19 cellular contexts compared by ENCODE assay signal in genomic region chr5:95317085-95317484, GRCh38. TPM values are rescaled to one million over a fixed set of nuclear protein-coding genes. Genes with fewer than 3 reads are reported as not detected.
DNase-seq lines count a peak whose midpoint lies in the region; ATAC-seq and TF ChIP-seq lines count a peak whose summit lies in the region.
"Had no signal": no experiment of that assay in that cellular context is flagged by ENCODE, and none has a peak within 500 bp of the region (broad histone marks: within the 10 kb centered on the region; RNA-seq: fewer than 3 reads in every experiment).

No MANE protein-coding gene starts in this region.

- H3K27ac Mint-ChIP-seq in endodermal cell, result no peak overlapping the region
- H3K27ac Mint-ChIP-seq: activated naive CD8-positive, alpha-beta T cell treated with anti-CD3 and anti-CD28 coated beads, Interleukin-2, amount 10 ng/mL, durations not matched to agents 7 days and 5 days had no signal

- no peak overlapping the region for H3K4me3 Mint-ChIP-seq in endodermal cell
- H3K4me3 Mint-ChIP-seq: activated naive CD8-positive, alpha-beta T cell treated with anti-CD3 and anti-CD28 coated beads, Interleukin-2, amount 10 ng/mL, durations not matched to agents 7 days and 5 days had no signal

- TF ChIP-seq CTCF in RWPE2 (IDR thresholded peaks at IDR 0.05; ENCODE audit: poor library complexity, severe bottlenecking) (peak; percentile 17), endodermal cell (conservative IDR thresholded peaks at IDR 0.05) (peak; percentile 81), retinal pigment epithelial cell (conservative IDR thresholded peaks at IDR 0.05; ENCODE audit: low read depth, low read length) (peak; percentile 52)

- H3K4me1 Mint-ChIP-seq in endodermal cell, result no peaks in the 10 kb centered on the region
- H3K4me1 Mint-ChIP-seq: activated naive CD8-positive, alpha-beta T cell treated with anti-CD3 and anti-CD28 coated beads, Interleukin-2, amount 10 ng/mL, durations not matched to agents 7 days and 5 days had no signal

- H3K4me3 ChIP-seq in H7 (ENCODE audit: insufficient read depth, low read depth, low read length) (no peak overlapping the region), RWPE2 (ENCODE audit: severe bottlenecking) (no peak overlapping the region), endodermal cell (ENCODE audit: low read length) (no peak overlapping the region), retinal pigment epithelial cell (ENCODE audit: low read length) (no peak overlapping the region)
- H3K4me3 ChIP-seq: breast epithelium, GM12878, lung, MG63, vagina had no signal

- no peak overlapping the region for H3K27ac ChIP-seq in RWPE2 (ENCODE audit: poor library complexity, severe bottlenecking)
- no peak overlapping the region for H3K27ac ChIP-seq in endodermal cell (ENCODE audit: low read depth, low read length)
- H3K27ac ChIP-seq: breast epithelium, vagina had no signal

- H3K27me3 Mint-ChIP-seq in endodermal cell (ENCODE audit: insufficient read depth), result no peaks in the 10 kb centered on the region

- WGBS in endodermal cell (ENCODE audit: insufficient coverage in 1 of 2, insufficient read length in 1 of 2), 2 experiments, result 66 to 78% methylated on average over 2 of the region's 2 CpGs

- ATAC-seq in RWPE2 (ENCODE audit: low read depth), result no peak
- no peak for ATAC-seq in GM18861 (IDR thresholded peaks at IDR 0.05; ENCODE audit: unreplicated experiment)
- ATAC-seq: GM12878 had no signal

- H3K9ac ChIP-seq in endodermal cell (ENCODE audit: extremely low read depth, low read length, poor library complexity, severe bottlenecking), result no peak overlapping the region

- H3K27me3 ChIP-seq in H7 (ENCODE audit: control insufficient read depth, insufficient read depth, low read length) (no peaks in the 10 kb centered on the region), RWPE2 (ENCODE audit: insufficient read depth, poor library complexity, severe bottlenecking) (no peaks in the 10 kb centered on the region), endodermal cell (ENCODE audit: control insufficient read depth, insufficient read depth, low read length, poor library complexity, severe bottlenecking) (no peaks in the 10 kb centered on the region)
- H3K27me3 ChIP-seq: breast epithelium, vagina had no signal

- no peaks in the 10 kb centered on the region for H3K9me3 ChIP-seq in RWPE2 (ENCODE audit: severe bottlenecking)
- H3K9me3 ChIP-seq in endodermal cell (ENCODE audit: control insufficient read depth, low read length), result no peaks in the 10 kb centered on the region
- H3K9me3 ChIP-seq: breast epithelium, MG63, vagina had no signal

- H3K4me1 ChIP-seq in RWPE2 (ENCODE audit: insufficient read depth, poor library complexity, severe bottlenecking) (no peaks in the 10 kb centered on the region), endodermal cell (ENCODE audit: control insufficient read depth, insufficient read depth, low read length) (no peaks in the 10 kb centered on the region)
- H3K4me1 ChIP-seq: breast epithelium, vagina had no signal

- peak; percentile 8 for DNase-seq in H7
- DNase-seq in RWPE2 (ENCODE audit: low spot score), result no peak
- peak; percentile 66 for DNase-seq in endodermal cell
- no peak for DNase-seq in retinal pigment epithelial cell (ENCODE audit: low read depth)
- DNase-seq in OCI-M1 (lab: John Stamatoyannopoulos, UW), result no peak
- DNase-seq in amniotic stem cell (lab: John Stamatoyannopoulos, UW), result no peak
- DNase-seq: activated CD4-positive, alpha-beta T cell treated with anti-CD3 and anti-CD28 coated beads for 1 hour; activated naive CD8-positive, alpha-beta T cell treated with anti-CD3 and anti-CD28 coated beads, Interleukin-2, amount 10 ng/mL, durations not matched to agents 7 days and 5 days; COR-L47; NCI-H146; small intestine; stimulated activated CD4-positive, alpha-beta T cell treated with anti-CD3 and anti-CD28 coated beads, Interleukin-4, amount 100 ng/mL, for 24 hours; T-helper 9 cell had no signal

- no peaks in the 10 kb centered on the region for H3K36me3 ChIP-seq in H7 (replicated peaks; ENCODE audit: control insufficient read depth, insufficient read depth, low read length)
- H3K36me3 ChIP-seq in RWPE2 (ENCODE audit: low read depth), result no peaks in the 10 kb centered on the region
- H3K36me3 ChIP-seq in endodermal cell (ENCODE audit: control insufficient read depth, insufficient read depth, low read length), result no peaks in the 10 kb centered on the region
- H3K36me3 ChIP-seq: breast epithelium, MG63, vagina had no signal

- no peaks in the 10 kb centered on the region for H3K9me3 Mint-ChIP-seq in endodermal cell

- H3K36me3 Mint-ChIP-seq in endodermal cell (ENCODE audit: low read depth), result no peaks in the 10 kb centered on the region
- H3K36me3 Mint-ChIP-seq: activated naive CD8-positive, alpha-beta T cell treated with anti-CD3 and anti-CD28 coated beads, Interleukin-2, amount 10 ng/mL, durations not matched to agents 7 days and 5 days had no signal

RNA-seq across cellular contexts. Expression of gene MCTP1, which starts 32.2 kb away (rescaled TPM):
- 0.41 and 1.0 TPM in 2 replicates for total RNA-seq in H7 (2014; rRNA removed; shearing (Covaris generic))
- total RNA-seq in endodermal cell, result 1 to 10 TPM in 1 of 2 donors, under 1 TPM in 1; 0.71 to 3.7 TPM
- 1.2 TPM for polyA plus RNA-seq in endodermal cell (2013, experiment 1 of 2)
- 1.3 TPM for polyA plus RNA-seq in endodermal cell (2013, experiment 2 of 2)

Comparison
In these comparisons a context has a peak if more than half of its experiments do, and no peak if none do; other contexts are left out.
1. DNase-seq: peak in H7 (single experiment) and endodermal cell (single experiment); none in RWPE2 (single experiment), retinal pigment epithelial cell (single experiment), OCI-M1 (single experiment) and amniotic stem cell (single experiment).
2. CTCF ChIP-seq: peak in every context shown above with its lines; median percentile 81 in endodermal cell; 52 in retinal pigment epithelial cell; 17 in RWPE2.